In genomic region chr2:158317642-158318041, GRCh38 we compare ENCODE assay signal across 1 cellular context.
TF ChIP-seq lines count a peak whose summit lies in the region.

No MANE protein-coding gene starts in this region.

TF ChIP-seq in K562, 482 proteins besides CTCF, POLR2A, EP300 and RAD21 (continued from another document):
- no peak for TF ChIP-seq PTTG1 (tag; IDR thresholded peaks at IDR 0.05; ENCODE audit: low read depth)
- TF ChIP-seq ZNF3 (CRISPR knock-in tag; IDR thresholded peaks at IDR 0.05), result no peak
- peak; percentile 61 for TF ChIP-seq EP400 (IDR thresholded peaks at IDR 0.05)
- TF ChIP-seq MAZ (CRISPR knock-in tag; conservative IDR thresholded peaks at IDR 0.05 in 1 of 2, IDR thresholded peaks at IDR 0.05 in 1 of 2), result 0 out of 4 replicates have a peak, but pooled peaks of 1 of the 2 experiments have one; percentile 21
- TF ChIP-seq ZNF589 (CRISPR knock-in tag; IDR thresholded peaks at IDR 0.05; ENCODE audit: low read depth), result no peak; the same call in 1 of the 2 replicates
- peak; percentile 23; the same call in 1 of the 2 replicates for TF ChIP-seq SOX6 (IDR thresholded peaks at IDR 0.05)
- TF ChIP-seq TEAD1 (CRISPR knock-in tag; IDR thresholded peaks at IDR 0.05), result no peak
- TF ChIP-seq FUS (optimal IDR thresholded peaks at IDR 0.05; ENCODE audit: low read depth, low read length), result no peak
- TF ChIP-seq MNT (conservative IDR thresholded peaks at IDR 0.05), result no peak
- no peak for TF ChIP-seq CEBPG (CRISPR knock-in tag; IDR thresholded peaks at IDR 0.05)
- TF ChIP-seq CEBPG (tag; conservative IDR thresholded peaks at IDR 0.05 in 1 of 2, IDR thresholded peaks at IDR 0.05 in 1 of 2), result peak; percentile 92 to 93
- no peak for TF ChIP-seq CHD2 (IDR thresholded peaks at IDR 0.05; ENCODE audit: low read depth, low read length)
- no peak for TF ChIP-seq SMARCC2 (IDR thresholded peaks at IDR 0.05; ENCODE audit: low read depth)
- no peak for TF ChIP-seq TAF9B (IDR thresholded peaks at IDR 0.05; ENCODE audit: partially characterized antibody)
- TF ChIP-seq DACH1 (IDR thresholded peaks at IDR 0.05; ENCODE audit: partially characterized antibody), result no peak
- TF ChIP-seq GTF2E2 (tag; IDR thresholded peaks at IDR 0.05), result 0 out of 2 replicates have a peak, but pooled peaks have one; percentile 13
- no peak for TF ChIP-seq CHD1 (IDR thresholded peaks at IDR 0.05; ENCODE audit: low read length)
- TF ChIP-seq GATAD2A (IDR thresholded peaks at IDR 0.05), result no peak
- no peak for TF ChIP-seq SMC3 (conservative IDR thresholded peaks at IDR 0.05; ENCODE audit: insufficient read depth, low read depth, low read length)
- TF ChIP-seq NR2F6 (CRISPR knock-in tag; IDR thresholded peaks at IDR 0.05), result no peak
- 0 out of 2 replicates have a peak, but pooled peaks have one; percentile 59 for TF ChIP-seq SMAD4 (CRISPR knock-in tag; conservative IDR thresholded peaks at IDR 0.05)
- no peak for TF ChIP-seq ZNF699 (CRISPR knock-in tag; IDR thresholded peaks at IDR 0.05; ENCODE audit: insufficient replicate concordance)
- peak; percentile 46; the same call in 1 of the 2 replicates for TF ChIP-seq BRD4 (IDR thresholded peaks at IDR 0.05)
- no peak for TF ChIP-seq ARNT (IDR thresholded peaks at IDR 0.05)
- no peak for TF ChIP-seq ZBTB1 (CRISPR knock-in tag; IDR thresholded peaks at IDR 0.05; ENCODE audit: borderline replicate concordance, low read depth)
- 0 out of 2 replicates have a peak, but pooled peaks have one; percentile 32 for TF ChIP-seq LEF1 (IDR thresholded peaks at IDR 0.05)
- 0 out of 2 replicates have a peak, but pooled peaks have one; percentile 59 for TF ChIP-seq ZNF592 (IDR thresholded peaks at IDR 0.05)
- TF ChIP-seq RREB1 (CRISPR knock-in tag; IDR thresholded peaks at IDR 0.05), result no peak
- no peak for TF ChIP-seq CBX5 (IDR thresholded peaks at IDR 0.05; ENCODE audit: borderline replicate concordance, low read depth)
- no peak for TF ChIP-seq ZFP1 (CRISPR knock-in tag; IDR thresholded peaks at IDR 0.05)
- no peak for TF ChIP-seq SFPQ (IDR thresholded peaks at IDR 0.05; ENCODE audit: low read depth, low read length)
- TF ChIP-seq DIDO1 (tag; IDR thresholded peaks at IDR 0.05; ENCODE audit: low read depth), result no peak
- TF ChIP-seq HDAC1 (IDR thresholded peaks at IDR 0.05), result no peak
- TF ChIP-seq ATF3 (IDR thresholded peaks at IDR 0.05), result peak; percentile 93
- no peak for TF ChIP-seq ATF3 (CRISPR knock-in tag; conservative IDR thresholded peaks at IDR 0.05)
